ENCODE assay signal across 8 cellular contexts in the genomic region with DNA sequence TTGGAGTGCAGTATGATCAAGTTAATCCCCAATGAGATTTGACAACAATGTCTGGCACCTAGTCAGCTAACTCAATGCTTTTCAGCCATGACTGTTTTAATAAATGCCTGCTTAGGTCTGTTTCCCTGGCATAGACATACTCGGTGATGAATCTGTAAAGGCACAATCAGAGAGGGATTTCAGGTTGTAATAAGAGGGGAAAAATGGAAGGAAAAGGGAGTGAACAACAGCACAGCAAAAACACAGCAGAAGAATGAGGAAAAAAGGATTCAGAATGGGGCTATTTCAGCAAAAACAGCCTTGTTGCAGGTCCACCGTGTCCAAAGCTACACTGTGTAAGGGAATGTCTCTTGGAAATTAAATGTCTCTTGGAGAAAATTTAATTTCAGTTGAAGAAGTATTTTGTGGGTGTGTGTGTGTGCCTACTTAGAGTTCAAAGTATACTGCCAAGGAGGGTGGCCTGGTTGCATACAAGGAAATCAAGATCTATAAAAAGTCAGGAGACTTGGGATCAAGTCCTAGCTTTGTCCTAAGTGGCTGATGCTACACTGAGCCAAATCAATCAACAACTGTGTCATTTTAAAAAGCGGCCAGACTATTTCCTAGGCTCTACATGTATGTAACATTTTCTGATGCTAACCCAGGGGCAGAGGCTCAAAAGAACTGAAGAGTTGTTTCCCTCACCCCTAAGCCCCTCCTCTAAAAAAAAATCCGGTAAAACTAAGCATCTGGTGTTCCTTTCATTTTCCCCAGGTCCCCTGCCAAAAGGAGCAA. TPM values are rescaled to one million over a fixed set of nuclear protein-coding genes. Genes with fewer than 3 reads are reported as not detected.
DNase-seq lines count a peak whose midpoint lies in the region; ATAC-seq and TF ChIP-seq lines count a peak whose summit lies in the region.

No MANE protein-coding gene starts in this region.

- H3K9me3 ChIP-seq in esophagus squamous epithelium = no peaks in the 10 kb centered on the region
- H3K9me3 ChIP-seq in prostate gland = no peaks in the 10 kb centered on the region

- H3K27me3 ChIP-seq in esophagus squamous epithelium = no peaks in the 10 kb centered on the region
- H3K27me3 ChIP-seq in prostate gland (replicated peaks; ENCODE audit: insufficient read depth) = no peaks in the 10 kb centered on the region

- intact Hi-C loops in esophagus squamous epithelium (cut with DNase I) = loop anchor here (5.0 kb wide), 1 partner anchor 69 kb away; no protein-coding TSS in a partner anchor
- intact Hi-C loops in prostate gland (cut with DNase I) = loop anchor here (5.0 kb wide), 1 partner anchor 36 kb away; no protein-coding TSS in a partner anchor
- intact Hi-C loops in posterior cingulate gyrus (cut with DNase I) = no loop called here

- H3K4me3 ChIP-seq in GM08714 (ENCODE audit: low read length) (peak overlapping the region; percentile 52; the same call in 1 of the 2 replicates), esophagus squamous epithelium (peak overlapping the region in 3 of 4 donors; percentile 48 to 97 (median 71)), prostate gland (peak overlapping the region in 1 of 2 donors; percentile 33)

- WGBS in esophagus squamous epithelium, 2 donors = 27 to 31% methylated on average over 3 of the region's 4 CpGs
- 20% methylated on average over 4 of the region's 4 CpGs for WGBS in prostate gland

- no peak for TF ChIP-seq CTCF in esophagus squamous epithelium (IDR thresholded peaks at IDR 0.05)
- no peak for TF ChIP-seq CTCF in prostate gland (IDR thresholded peaks at IDR 0.05)

- no peaks in the 10 kb centered on the region for H3K36me3 ChIP-seq in esophagus squamous epithelium
- H3K36me3 ChIP-seq in prostate gland = no peaks in the 10 kb centered on the region

- TF ChIP-seq POLR2A in esophagus squamous epithelium (IDR thresholded peaks at IDR 0.05) = no peak
- TF ChIP-seq POLR2A in prostate gland (IDR thresholded peaks at IDR 0.05) = no peak

- ATAC-seq in HG02623 (IDR thresholded peaks at IDR 0.05; ENCODE audit: unreplicated experiment) = no peak
- ATAC-seq in HG02678 (IDR thresholded peaks at IDR 0.05; ENCODE audit: unreplicated experiment) = no peak

- H3K27ac ChIP-seq in esophagus squamous epithelium = peak overlapping the region; percentile 85 to 95 (median 93)
- H3K27ac ChIP-seq in prostate gland = peak overlapping the region; percentile 94 to 100

- peaks cover 8 to 28% (median 13%) of the 10 kb centered on the region in 3 donors for H3K4me1 ChIP-seq in esophagus squamous epithelium
- H3K4me1 ChIP-seq in prostate gland (replicated peaks) = no peaks in the 10 kb centered on the region

- DNase-seq in RPMI7951 (ENCODE audit: low read depth) = peak; percentile 46
- no peak for DNase-seq in esophagus squamous epithelium (lab: John Stamatoyannopoulos, UW)
- peak; percentile 55 for DNase-seq in prostate gland (ENCODE audit: low spot score)
- no peak for DNase-seq in posterior cingulate gyrus
- no peak for DNase-seq in anterior cingulate cortex (lab: John Stamatoyannopoulos, UW)

RNA-seq across cellular contexts. Expression of gene CHD2, which starts 19.1 kb away (rescaled TPM):
- total RNA-seq in RPMI7951 (2014; rRNA removed; shearing (Covaris generic)) = 37.5 TPM in 2 replicates
- total RNA-seq in esophagus squamous epithelium (100 to 1,000 TPM in 1 of 4 donors, 10 to 100 TPM in 3; 36.1 to 132 (median 74.8) TPM), prostate gland (100 to 1,000 TPM in 1 of 2 donors, 10 to 100 TPM in 1; 76.3 to 137 TPM)

Comparison
In these comparisons a context has a peak if more than half of its experiments do, and no peak if none do; other contexts are left out.
1. DNase-seq: peak in RPMI7951 (single experiment) and prostate gland (single experiment); none in esophagus squamous epithelium (single experiment), posterior cingulate gyrus (0 of 10) and anterior cingulate cortex (0 of 58).